In the genomic region with DNA sequence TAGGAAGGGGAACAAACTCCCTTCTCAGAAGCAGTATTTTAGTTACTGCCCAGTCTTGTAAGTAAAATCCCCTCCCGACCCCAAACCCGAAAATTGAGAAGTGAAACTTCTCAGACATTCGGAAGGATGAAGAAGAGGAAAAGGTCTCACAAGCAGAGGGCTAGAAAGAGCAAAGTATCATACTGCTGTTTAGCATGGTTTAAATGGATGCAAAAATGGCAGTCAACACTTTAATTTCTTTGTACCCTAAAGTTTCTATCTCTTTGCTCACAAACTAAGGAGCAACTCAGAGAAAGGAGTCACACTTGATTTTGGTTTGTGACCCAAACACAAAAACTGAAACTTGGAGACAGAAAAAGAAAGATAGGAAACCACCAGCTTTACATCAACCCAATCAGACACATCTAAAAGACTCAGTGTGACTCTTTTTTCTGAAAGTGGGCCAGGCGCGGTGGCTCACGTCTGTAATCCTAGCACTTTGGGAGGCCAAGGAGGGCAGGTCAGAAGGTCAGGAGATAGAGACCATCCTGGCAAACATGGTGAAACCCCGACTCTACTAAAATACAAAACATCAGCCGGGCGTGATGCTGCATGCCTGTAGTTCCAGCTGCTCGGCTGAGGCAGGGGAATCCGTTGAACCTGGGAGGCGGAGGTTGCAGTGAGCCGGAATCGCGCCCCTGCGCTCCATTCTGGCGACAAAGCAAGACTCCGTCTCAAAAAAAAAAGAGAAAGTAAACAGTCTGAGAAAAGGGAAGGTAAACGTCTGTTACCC, we compare ENCODE assay signal across 9 cellular contexts.
A peak's percentile ranks its signal among the peaks of the same experiment; 100 is the strongest.
DNase-seq lines count a peak whose midpoint lies in the region; ATAC-seq, FAIRE-seq and TF ChIP-seq lines count a peak whose summit lies in the region.
"Had no signal": no experiment of that assay in that cellular context is flagged by ENCODE, and none has a peak within 500 bp of the region (broad histone marks: within the 10 kb centered on the region; RNA-seq: fewer than 3 reads in every experiment).

No MANE protein-coding gene starts in this region.

- peak; percentile 75 for ATAC-seq in GM21367 (IDR thresholded peaks at IDR 0.05; ENCODE audit: unreplicated experiment)
- ATAC-seq in HG03159 (IDR thresholded peaks at IDR 0.05; ENCODE audit: unreplicated experiment), result peak; percentile 67
- ATAC-seq in foreskin keratinocyte, result peak; percentile 49

- DNase-seq in GM18507 (ENCODE audit: extremely low spot score, insufficient read length, low read depth), result no peak
- DNase-seq in foreskin keratinocyte, result peak in 1 of 2 donors; percentile 11
- no peak for DNase-seq in amygdala (lab: John Stamatoyannopoulos, UW)
- DNase-seq in activated CD4-positive, alpha-beta T cell treated with anti-CD3 and anti-CD28 coated beads, Interleukin-2, amount 10 ng/mL, durations not matched to agents 24 days and 14 days, result no peak
- no peak for DNase-seq in stimulated activated naive CD4-positive, alpha-beta T cell (lab: John Stamatoyannopoulos, UW)
- no peak for DNase-seq in activated CD4-positive, alpha-beta T cell treated with anti-CD3 and anti-CD28 coated beads, Interleukin-2, amount 10 ng/mL, durations not matched to agents 7 days and 5 days
- DNase-seq: NCI-H774 had no signal

- POLR2A ChIA-PET in activated CD4-positive, alpha-beta T cell treated with anti-CD3 and anti-CD28 coated beads, Interleukin-2, amount 10 ng/mL, durations not matched to agents 7 days and 5 days (lab: Charles Lee), result no interaction called here

- peaks cover 9% of the 10 kb centered on the region for H3K27me3 Mint-ChIP-seq in activated CD4-positive, alpha-beta T cell treated with anti-CD3 and anti-CD28 coated beads, Interleukin-2, amount 10 ng/mL, durations not matched to agents 24 days and 14 days
- H3K27me3 Mint-ChIP-seq in activated CD4-positive, alpha-beta T cell treated with anti-CD3 and anti-CD28 coated beads, Interleukin-2, amount 10 ng/mL, durations not matched to agents 7 days and 5 days, result peaks cover 8% of the 10 kb centered on the region

- H3K27ac Mint-ChIP-seq in activated CD4-positive, alpha-beta T cell treated with anti-CD3 and anti-CD28 coated beads, Interleukin-2, amount 10 ng/mL, durations not matched to agents 24 days and 14 days, result no peak overlapping the region
- H3K27ac Mint-ChIP-seq in activated CD4-positive, alpha-beta T cell treated with anti-CD3 and anti-CD28 coated beads, Interleukin-2, amount 10 ng/mL, durations not matched to agents 7 days and 5 days, result no peak overlapping the region

- peak; percentile 89 for FAIRE-seq in GM18507 (lab: Jason Lieb, UNC)

- intact Hi-C loops in activated CD4-positive, alpha-beta T cell treated with anti-CD3 and anti-CD28 coated beads, Interleukin-2, amount 10 ng/mL, durations not matched to agents 24 days and 14 days (cut with micrococcal nuclease), result no loop called here

- no peak for TF ChIP-seq CTCF in foreskin keratinocyte (conservative IDR thresholded peaks at IDR 0.05)

- CTCF ChIA-PET in activated CD4-positive, alpha-beta T cell treated with anti-CD3 and anti-CD28 coated beads, Interleukin-2, amount 10 ng/mL, durations not matched to agents 7 days and 5 days (lab: Charles Lee), result interaction anchor here (0.6 to 0.7 kb wide), 2 partner anchors 143 to 963 kb away, joined by 3 read pairs; no protein-coding TSS in a partner anchor

- H3K4me3 Mint-ChIP-seq in activated CD4-positive, alpha-beta T cell treated with anti-CD3 and anti-CD28 coated beads, Interleukin-2, amount 10 ng/mL, durations not matched to agents 24 days and 14 days, result no peak overlapping the region
- no peak overlapping the region for H3K4me3 Mint-ChIP-seq in activated CD4-positive, alpha-beta T cell treated with anti-CD3 and anti-CD28 coated beads, Interleukin-2, amount 10 ng/mL, durations not matched to agents 7 days and 5 days

- H3K4me1 ChIP-seq in foreskin keratinocyte, result no peaks in the 10 kb centered on the region

- no peak overlapping the region for H3K27ac ChIP-seq in foreskin keratinocyte

- H3K4me1 Mint-ChIP-seq in activated CD4-positive, alpha-beta T cell treated with anti-CD3 and anti-CD28 coated beads, Interleukin-2, amount 10 ng/mL, durations not matched to agents 24 days and 14 days, result peaks cover 9% of the 10 kb centered on the region
- H3K4me1 Mint-ChIP-seq in activated CD4-positive, alpha-beta T cell treated with anti-CD3 and anti-CD28 coated beads, Interleukin-2, amount 10 ng/mL, durations not matched to agents 7 days and 5 days, result peaks cover 3% of the 10 kb centered on the region

- H3K9me3 Mint-ChIP-seq in activated CD4-positive, alpha-beta T cell treated with anti-CD3 and anti-CD28 coated beads, Interleukin-2, amount 10 ng/mL, durations not matched to agents 24 days and 14 days, result no peaks in the 10 kb centered on the region
- no peaks in the 10 kb centered on the region for H3K9me3 Mint-ChIP-seq in activated CD4-positive, alpha-beta T cell treated with anti-CD3 and anti-CD28 coated beads, Interleukin-2, amount 10 ng/mL, durations not matched to agents 7 days and 5 days

- H3K36me3 Mint-ChIP-seq in activated CD4-positive, alpha-beta T cell treated with anti-CD3 and anti-CD28 coated beads, Interleukin-2, amount 10 ng/mL, durations not matched to agents 24 days and 14 days (ENCODE audit: low read depth), result no peaks in the 10 kb centered on the region
- H3K36me3 Mint-ChIP-seq in activated CD4-positive, alpha-beta T cell treated with anti-CD3 and anti-CD28 coated beads, Interleukin-2, amount 10 ng/mL, durations not matched to agents 7 days and 5 days (ENCODE audit: low read depth), result no peaks in the 10 kb centered on the region

- no peaks in the 10 kb centered on the region for H3K27me3 ChIP-seq in foreskin keratinocyte
